In genomic region chr17:17114592-17115225, GRCh38 we compare ENCODE assay signal across 14 cellular contexts.
DNase-seq lines count a peak whose midpoint lies in the region; ATAC-seq, FAIRE-seq and TF ChIP-seq lines count a peak whose summit lies in the region.
"Had no signal": no experiment of that assay in that cellular context is flagged by ENCODE, and none has a peak within 500 bp of the region (broad histone marks: within the 10 kb centered on the region; RNA-seq: fewer than 3 reads in every experiment).

No MANE protein-coding gene starts in this region.

- TF ChIP-seq RAD21 in GM12878 (IDR thresholded peaks at IDR 0.05; ENCODE audit: insufficient read depth, low read depth, low read length): no peak

- H2AFZ ChIP-seq in GM12878 (ENCODE audit: control insufficient read depth, low read depth, low read length): no peak overlapping the region

- H3K9me3 ChIP-seq in GM12878 (replicated peaks; ENCODE audit: control insufficient read depth, insufficient read depth, low read length): no peaks in the 10 kb centered on the region; the same call in 2 of the 3 replicates
- H3K9me3 ChIP-seq: right lobe of liver had no signal

- SMC1A ChIA-PET in GM12878 (lab: Charles Lee; ENCODE audit: uncharacterized antibody, unreplicated experiment): no interaction called here

- no peak overlapping the region for H3K4me3 ChIP-seq in GM12878
- H3K4me3 ChIP-seq: right lobe of liver had no signal

- DNase-seq in Ammon's horn (ENCODE audit: low spot score): peak; percentile 66
- no peak for DNase-seq in GM12891 (ENCODE audit: insufficient read length, low spot score)
- no peak for DNase-seq in GM12878 (ENCODE audit: low read depth, low spot score)
- DNase-seq in NCI-H1417 treated with DMSO at 0.1 percent for 48 hours (lab: John Stamatoyannopoulos, UW): no peak
- DNase-seq in foreskin keratinocyte: no peak
- DNase-seq: activated CD8-positive, alpha-beta memory T cell treated with anti-CD3 and anti-CD28 coated beads, Interleukin-2, amount 50 U/mL, for 48 hours; CD4-positive, CD25-positive, alpha-beta regulatory T cell; mesendoderm; NCI-H1105; NCI-H82 had no signal

- no peak overlapping the region for H3K4me3 Mint-ChIP-seq in nephron

- TF ChIP-seq CTCF in GM12878 (IDR thresholded peaks at IDR 0.05 in 2 of 3, conservative IDR thresholded peaks at IDR 0.05 in 1 of 3; ENCODE audit: control insufficient read depth in 2 of 3, extremely low read depth in 1 of 3, insufficient read depth in 1 of 3, low read depth in 3 of 3, low read length in 3 of 3) (no peak), nephron (IDR thresholded peaks at IDR 0.05; ENCODE audit: unreplicated experiment in 3 of 3) (no peak), foreskin keratinocyte (conservative IDR thresholded peaks at IDR 0.05) (no peak)

- POLR2A ChIA-PET in GM12878 (lab: Charles Lee): no interaction called here

- H3K27ac ChIP-seq in GM12878 (ENCODE audit: control insufficient read depth, insufficient read depth) (no peak overlapping the region), foreskin keratinocyte (no peak overlapping the region)
- H3K27ac ChIP-seq: right lobe of liver had no signal

- peaks cover 0 to 7% of the 10 kb centered on the region in 2 experiments; a peak in 2 of 4 replicates for H3K36me3 ChIP-seq in GM12878 (ENCODE audit: control insufficient read depth in 2 of 2, insufficient read depth in 2 of 2, low read length in 1 of 2)
- H3K36me3 ChIP-seq: right lobe of liver had no signal

- peaks cover 32% of the 10 kb centered on the region for H3K79me2 ChIP-seq in GM12878 (ENCODE audit: control insufficient read depth, insufficient read depth, low read length)

- ATAC-seq in GM12878 (peak; percentile 50), GM18907 (IDR thresholded peaks at IDR 0.05; ENCODE audit: unreplicated experiment) (no peak), GM21723 (IDR thresholded peaks at IDR 0.05; ENCODE audit: unreplicated experiment) (no peak), foreskin keratinocyte (no peak)
- ATAC-seq: right lobe of liver had no signal

- RAD21 ChIA-PET in GM12878 (lab: Charles Lee; ENCODE audit: unreplicated experiment): no interaction called here

- no peaks in the 10 kb centered on the region for H3K27me3 Mint-ChIP-seq in nephron (ENCODE audit: low read depth)
- H3K27me3 Mint-ChIP-seq: CD4-positive, CD25-positive, alpha-beta regulatory T cell had no signal

- intact Hi-C loops in GM12878 (cut with micrococcal nuclease; ENCODE audit: unreplicated experiment): no loop called here

- WGBS in GM12878 (ENCODE audit: insufficient coverage, insufficient replicate concordance, low lambda C conversion rate, missing lambda C conversion rate): 56% methylated on average over 12 of the region's 12 CpGs

- no peaks in the 10 kb centered on the region for H3K27me3 ChIP-seq in GM12878 (replicated peaks in 1 of 2; ENCODE audit: control insufficient read depth in 2 of 2, insufficient read depth in 2 of 2, low read length in 1 of 2)
- H3K27me3 ChIP-seq in foreskin keratinocyte: no peaks in the 10 kb centered on the region
- H3K27me3 ChIP-seq: right lobe of liver had no signal

- no peak for TF ChIP-seq EP300 in GM12878 (IDR thresholded peaks at IDR 0.05; ENCODE audit: borderline replicate concordance in 1 of 2, control insufficient read depth in 1 of 2, low read depth in 2 of 2, low read length in 2 of 2)

- no peak overlapping the region for H3K9ac ChIP-seq in GM12878 (ENCODE audit: control insufficient read depth, insufficient read depth, low read length)

- no peak overlapping the region for H3K4me2 ChIP-seq in GM12878 (ENCODE audit: control insufficient read depth, insufficient read depth)

- in situ Hi-C loops in GM12878 (cut with MboI): no loop called here

- FAIRE-seq in GM12891 (lab: Jason Lieb, UNC): peak; percentile 35
- FAIRE-seq in GM12878 (lab: Jason Lieb, UNC): no peak

- no peaks in the 10 kb centered on the region for H3K9me3 Mint-ChIP-seq in nephron
- H3K9me3 Mint-ChIP-seq: CD4-positive, CD25-positive, alpha-beta regulatory T cell had no signal

- peaks cover 51% of the 10 kb centered on the region for H3K4me1 Mint-ChIP-seq in nephron

- peaks cover 4% of the 10 kb centered on the region; the same call in 1 of the 2 replicates for H4K20me1 ChIP-seq in GM12878 (ENCODE audit: control insufficient read depth, insufficient read depth)

- H3K27ac Mint-ChIP-seq in nephron: peak overlapping the region in 2 of 3 experiments; percentile 51 to 72

- H3K4me1 ChIP-seq in GM12878 (ENCODE audit: control insufficient read depth, insufficient read depth, low read length) (peaks cover 26% of the 10 kb centered on the region), foreskin keratinocyte (peaks cover 7% of the 10 kb centered on the region)

- BruUV-seq in GM12878 (replicated peaks; lab: Mats Ljungman, UMichigan): no TSS peak

- H3K36me3 Mint-ChIP-seq in nephron (ENCODE audit: low read depth): peaks cover 4% of the 10 kb centered on the region
- H3K36me3 Mint-ChIP-seq: CD4-positive, CD25-positive, alpha-beta regulatory T cell had no signal

- TF ChIP-seq POLR2A in GM12891 (IDR thresholded peaks at IDR 0.05; ENCODE audit: low read depth, low read length): no peak
- TF ChIP-seq POLR2A in GM12878 (IDR thresholded peaks at IDR 0.05; ENCODE audit: low read depth, low read length): no peak

- CTCF ChIA-PET in GM12878 (lab: Yijun Ruan, JAX): interaction anchor here (1.2 kb wide), 1 partner anchor 112 kb away, joined by 3 read pairs; no protein-coding TSS in a partner anchor

TF ChIP-seq in GM12891, 5 proteins besides CTCF, POLR2A, EP300 and RAD21:
- TF ChIP-seq TAF1 (IDR thresholded peaks at IDR 0.05; ENCODE audit: low read depth, low read length): no peak
- TF ChIP-seq SPI1 (IDR thresholded peaks at IDR 0.05; ENCODE audit: low read depth, low read length): no peak
- TF ChIP-seq PAX5 (IDR thresholded peaks at IDR 0.05; ENCODE audit: insufficient read depth, low read length, severe bottlenecking): no peak
- TF ChIP-seq POU2F2 (IDR thresholded peaks at IDR 0.05; ENCODE audit: low read depth, low read length): no peak
- TF ChIP-seq POLR2AphosphoS5 (IDR thresholded peaks at IDR 0.05; ENCODE audit: low read depth, low read length): no peak
TF ChIP-seq in GM12891: peak in this region for 0.

TF ChIP-seq in GM12878, 131 proteins besides CTCF, POLR2A, EP300 and RAD21:
- TF ChIP-seq RUNX3 (IDR thresholded peaks at IDR 0.05; ENCODE audit: low read length) (peak; percentile 47), RFX5 (IDR thresholded peaks at IDR 0.05; ENCODE audit: low read depth, low read length) (no peak), EGR1 (IDR thresholded peaks at IDR 0.05; ENCODE audit: borderline replicate concordance in 1 of 2, low read depth in 2 of 2, low read length in 2 of 2) (peak in 1 of 2 experiments; percentile 56; a peak in 2 of 3 replicates), BHLHE40 (IDR thresholded peaks at IDR 0.05; ENCODE audit: borderline replicate concordance in 1 of 2, low read depth in 2 of 2, low read length in 1 of 2) (peak; percentile 16 to 31; a peak in 1 of 4 replicates), EED (IDR thresholded peaks at IDR 0.05; ENCODE audit: low read depth) (0 out of 2 replicates have a peak, but pooled peaks have one; percentile 11), SRF (IDR thresholded peaks at IDR 0.05; ENCODE audit: low read depth in 2 of 2, low read length in 2 of 2) (no peak), NKRF (conservative IDR thresholded peaks at IDR 0.05) (no peak)
